ENCODE assay signal across 1 cellular context in the genomic region with DNA sequence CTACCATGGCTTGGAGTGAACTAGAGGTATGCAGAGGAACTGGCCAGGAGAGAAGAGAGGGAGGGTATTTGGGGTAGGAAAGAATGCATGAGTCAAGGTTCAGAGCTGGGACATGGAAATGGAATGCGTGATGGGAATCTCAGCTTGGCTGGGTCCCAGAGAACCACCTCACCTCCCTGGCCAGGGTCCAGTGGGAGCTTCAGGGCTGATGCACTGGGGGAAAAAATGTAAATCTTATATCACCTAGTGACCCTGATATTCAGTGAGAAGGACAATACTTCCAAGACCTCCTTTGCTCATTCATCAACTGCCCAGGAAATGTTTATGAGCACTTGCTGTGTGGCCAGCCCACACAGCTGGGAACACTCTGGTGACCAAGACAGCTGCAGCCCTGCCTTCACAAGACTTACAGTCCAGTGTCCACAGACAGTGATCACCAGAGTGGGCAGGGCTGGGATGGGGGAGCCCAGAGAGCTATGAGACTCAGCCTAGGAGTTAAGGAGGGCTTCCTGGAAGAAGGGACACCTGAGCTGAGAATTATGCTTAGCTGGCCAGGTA.
TF ChIP-seq lines count a peak whose summit lies in the region.

No MANE protein-coding gene starts in this region.

TF ChIP-seq in liver, 16 proteins besides CTCF, POLR2A, EP300 and RAD21 (continued from another document):
- TF ChIP-seq, protein P1, sequence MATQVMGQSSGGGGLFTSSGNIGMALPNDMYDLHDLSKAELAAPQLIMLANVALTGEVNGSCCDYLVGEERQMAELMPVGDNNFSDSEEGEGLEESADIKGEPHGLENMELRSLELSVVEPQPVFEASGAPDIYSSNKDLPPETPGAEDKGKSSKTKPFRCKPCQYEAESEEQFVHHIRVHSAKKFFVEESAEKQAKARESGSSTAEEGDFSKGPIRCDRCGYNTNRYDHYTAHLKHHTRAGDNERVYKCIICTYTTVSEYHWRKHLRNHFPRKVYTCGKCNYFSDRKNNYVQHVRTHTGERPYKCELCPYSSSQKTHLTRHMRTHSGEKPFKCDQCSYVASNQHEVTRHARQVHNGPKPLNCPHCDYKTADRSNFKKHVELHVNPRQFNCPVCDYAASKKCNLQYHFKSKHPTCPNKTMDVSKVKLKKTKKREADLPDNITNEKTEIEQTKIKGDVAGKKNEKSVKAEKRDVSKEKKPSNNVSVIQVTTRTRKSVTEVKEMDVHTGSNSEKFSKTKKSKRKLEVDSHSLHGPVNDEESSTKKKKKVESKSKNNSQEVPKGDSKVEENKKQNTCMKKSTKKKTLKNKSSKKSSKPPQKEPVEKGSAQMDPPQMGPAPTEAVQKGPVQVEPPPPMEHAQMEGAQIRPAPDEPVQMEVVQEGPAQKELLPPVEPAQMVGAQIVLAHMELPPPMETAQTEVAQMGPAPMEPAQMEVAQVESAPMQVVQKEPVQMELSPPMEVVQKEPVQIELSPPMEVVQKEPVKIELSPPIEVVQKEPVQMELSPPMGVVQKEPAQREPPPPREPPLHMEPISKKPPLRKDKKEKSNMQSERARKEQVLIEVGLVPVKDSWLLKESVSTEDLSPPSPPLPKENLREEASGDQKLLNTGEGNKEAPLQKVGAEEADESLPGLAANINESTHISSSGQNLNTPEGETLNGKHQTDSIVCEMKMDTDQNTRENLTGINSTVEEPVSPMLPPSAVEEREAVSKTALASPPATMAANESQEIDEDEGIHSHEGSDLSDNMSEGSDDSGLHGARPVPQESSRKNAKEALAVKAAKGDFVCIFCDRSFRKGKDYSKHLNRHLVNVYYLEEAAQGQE (IDR thresholded peaks at IDR 0.05) = peak; percentile 65
- TF ChIP-seq, protein P2, sequence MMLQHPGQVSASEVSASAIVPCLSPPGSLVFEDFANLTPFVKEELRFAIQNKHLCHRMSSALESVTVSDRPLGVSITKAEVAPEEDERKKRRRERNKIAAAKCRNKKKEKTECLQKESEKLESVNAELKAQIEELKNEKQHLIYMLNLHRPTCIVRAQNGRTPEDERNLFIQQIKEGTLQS (IDR thresholded peaks at IDR 0.05) = no peak
- peak; percentile 70 to 79 for TF ChIP-seq RXRA (IDR thresholded peaks at IDR 0.05)
- peak; percentile 34 to 74 for TF ChIP-seq JUND (IDR thresholded peaks at IDR 0.05)
- TF ChIP-seq YY1 (IDR thresholded peaks at IDR 0.05) = peak; percentile 67
- TF ChIP-seq, protein P3, sequence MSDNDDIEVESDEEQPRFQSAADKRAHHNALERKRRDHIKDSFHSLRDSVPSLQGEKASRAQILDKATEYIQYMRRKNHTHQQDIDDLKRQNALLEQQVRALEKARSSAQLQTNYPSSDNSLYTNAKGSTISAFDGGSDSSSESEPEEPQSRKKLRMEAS (IDR thresholded peaks at IDR 0.05) = no peak
- no peak for TF ChIP-seq HNF4G (IDR thresholded peaks at IDR 0.05)
- TF ChIP-seq FOXA2 (IDR thresholded peaks at IDR 0.05) = no peak
- no peak for TF ChIP-seq FOXA1 (IDR thresholded peaks at IDR 0.05)
- no peak for TF ChIP-seq NR2F2 (IDR thresholded peaks at IDR 0.05)
- peak; percentile 47 for TF ChIP-seq SP1 (IDR thresholded peaks at IDR 0.05)
- no peak for TF ChIP-seq EGR1 (IDR thresholded peaks at IDR 0.05; ENCODE audit: low read depth in 2 of 2)
- no peak for TF ChIP-seq TAF1 (conservative IDR thresholded peaks at IDR 0.05)
- no peak for TF ChIP-seq GABPA (IDR thresholded peaks at IDR 0.05 in 1 of 2, conservative IDR thresholded peaks at IDR 0.05 in 1 of 2)
